In genomic region chr1:63322248-63322943, GRCh38 we compare ENCODE assay signal across 8 cellular contexts. TPM values are rescaled to one million over a fixed set of nuclear protein-coding genes. Genes with fewer than 3 reads are reported as not detected.
DNase-seq lines count a peak whose midpoint lies in the region; ATAC-seq and TF ChIP-seq lines count a peak whose summit lies in the region.

Gene FOXD3 (plus strand): TSS chr1:63322567. CDS start chr1:63323059, 492 bp downstream.

- peaks cover 31 to 100% (median 83%) of the 10 kb centered on the region in 4 donors for H3K27me3 ChIP-seq in esophagus squamous epithelium

- intact Hi-C loops in esophagus squamous epithelium (cut with DNase I): no loop called here

- TF ChIP-seq CTCF in WI38 (IDR thresholded peaks at IDR 0.05; ENCODE audit: low read depth, low read length) (no peak), esophagus squamous epithelium (IDR thresholded peaks at IDR 0.05) (no peak)

- peaks cover 20 to 32% of the 10 kb centered on the region in 2 donors for H3K4me1 Mint-ChIP-seq in natural killer cell treated with Interleukin-12 subunit alpha and Interleukin-12 subunit beta and Interleukin-15 and Interleukin-18, amount 100 ng/mL, for 72 hours (ENCODE audit: low read depth in 2 of 2)

- H3K27ac Mint-ChIP-seq in natural killer cell treated with Interleukin-12 subunit alpha and Interleukin-12 subunit beta and Interleukin-15 and Interleukin-18, amount 100 ng/mL, for 72 hours: peak within 1 kb of the TSS; percentile 63 to 73

- H3K4me3 Mint-ChIP-seq in natural killer cell treated with Interleukin-12 subunit alpha and Interleukin-12 subunit beta and Interleukin-15 and Interleukin-18, amount 100 ng/mL, for 72 hours: peak within 1 kb of the TSS; percentile 80

- H3K4me3 ChIP-seq in WI38 (ENCODE audit: low read depth, low read length) (peak within 1 kb of the TSS; percentile 61), esophagus squamous epithelium (peak within 1 kb of the TSS; percentile 48 to 64 (median 55))

- H3K36me3 Mint-ChIP-seq in natural killer cell treated with Interleukin-12 subunit alpha and Interleukin-12 subunit beta and Interleukin-15 and Interleukin-18, amount 100 ng/mL, for 72 hours: peaks cover 25% of the 10 kb centered on the region

- H3K27ac ChIP-seq in esophagus squamous epithelium: peak within 1 kb of the TSS in 1 of 4 donors; percentile 33

- H3K36me3 ChIP-seq in esophagus squamous epithelium: no peaks in the 10 kb centered on the region

- WGBS in esophagus squamous epithelium, 2 donors: 0% methylated on average over 1 to 2 of the region's 78 CpGs

- peaks cover 25 to 76% (median 34%) of the 10 kb centered on the region in 3 donors for H3K4me1 ChIP-seq in esophagus squamous epithelium

- H3K9me3 ChIP-seq in esophagus squamous epithelium: peaks cover 0 to 9% (median 0%) of the 10 kb centered on the region in 3 donors

- peaks cover 39 to 62% of the 10 kb centered on the region in 2 donors for H3K27me3 Mint-ChIP-seq in natural killer cell treated with Interleukin-12 subunit alpha and Interleukin-12 subunit beta and Interleukin-15 and Interleukin-18, amount 100 ng/mL, for 72 hours

- peak; percentile 54 for ATAC-seq in GM21360 (IDR thresholded peaks at IDR 0.05; ENCODE audit: unreplicated experiment)
- ATAC-seq in natural killer cell treated with Interleukin-12 subunit alpha and Interleukin-12 subunit beta and Interleukin-15 and Interleukin-18, amount 100 ng/mL, for 72 hours: peak; percentile 45 to 64

- no peak for TF ChIP-seq POLR2A in esophagus squamous epithelium (IDR thresholded peaks at IDR 0.05)

- peak; percentile 55 for DNase-seq in D341Med (ENCODE audit: low spot score)
- peak; percentile 36 for DNase-seq in LoVo (ENCODE audit: low spot score)
- DNase-seq in esophagus squamous epithelium (lab: John Stamatoyannopoulos, UW): no peak
- DNase-seq in natural killer cell treated with Interleukin-12 subunit alpha and Interleukin-12 subunit beta and Interleukin-15 and Interleukin-18, amount 100 ng/mL, for 72 hours (ENCODE audit: low spot score): no peak
- no peak for DNase-seq in MV-4-11 (lab: John Stamatoyannopoulos, UW)
- DNase-seq in HK-2 (ENCODE audit: unreplicated experiment): no peak

- peaks cover 9% of the 10 kb centered on the region for H3K9me3 Mint-ChIP-seq in natural killer cell treated with Interleukin-12 subunit alpha and Interleukin-12 subunit beta and Interleukin-15 and Interleukin-18, amount 100 ng/mL, for 72 hours

RNA-seq across cellular contexts. Expression of gene FOXD3, which starts in this region (rescaled TPM):
- under 1 TPM in 1 of 4 donors, not detected in 3; 0.76 TPM for total RNA-seq in esophagus squamous epithelium
- total RNA-seq in natural killer cell treated with Interleukin-12 subunit alpha and Interleukin-12 subunit beta and Interleukin-15 and Interleukin-18, amount 100 ng/mL, for 72 hours: not detected

Comparison
In these comparisons a context has a peak if more than half of its experiments do, and no peak if none do; other contexts are left out.
1. Peak in ATAC-seq in natural killer cell treated with Interleukin-12 subunit alpha and Interleukin-12 subunit beta and Interleukin-15 and Interleukin-18, amount 100 ng/mL, for 72 hours; RNA of the gene not detected or under 1 TPM.
2. DNase-seq: peak in D341Med (single experiment) and LoVo (single experiment); none in esophagus squamous epithelium (single experiment), natural killer cell treated with Interleukin-12 subunit alpha and Interleukin-12 subunit beta and Interleukin-15 and Interleukin-18, amount 100 ng/mL, for 72 hours (single experiment), MV-4-11 (single experiment) and HK-2 (single experiment).